ENCODE assay signal across 14 cellular contexts in the genomic region with DNA sequence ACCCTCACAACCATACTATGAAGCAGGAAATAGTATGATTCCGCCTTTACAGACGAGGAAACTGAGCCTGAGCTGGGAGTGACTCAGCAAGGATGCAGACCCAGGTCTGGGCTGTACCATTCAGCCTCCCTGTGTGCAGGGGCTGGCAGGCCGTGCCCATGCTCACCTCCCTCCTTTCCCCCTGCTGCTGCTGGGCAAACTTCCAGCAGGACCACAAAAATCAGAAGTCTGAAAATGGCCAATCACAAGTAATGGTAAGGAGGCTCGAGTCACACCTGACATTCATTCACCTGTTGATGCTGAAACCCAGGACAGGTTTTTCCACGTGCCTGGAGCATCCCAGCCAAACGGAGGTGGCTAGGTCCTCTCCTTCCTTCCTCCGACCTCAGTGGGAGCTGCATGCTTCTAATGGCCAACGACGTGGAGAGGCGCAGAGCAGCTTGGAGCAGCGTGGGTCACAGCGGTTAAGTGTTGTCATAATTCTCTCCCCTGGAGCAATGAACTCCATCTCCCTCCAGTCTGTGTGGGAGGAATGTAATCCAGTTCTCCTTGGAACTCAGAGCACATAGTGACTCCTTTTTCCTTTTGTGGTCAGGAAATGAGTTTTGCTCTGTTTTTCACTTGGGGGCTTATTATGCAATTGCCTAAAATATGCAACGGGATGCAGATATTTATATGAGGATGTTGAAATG.
A peak's percentile ranks its signal among the peaks of the same experiment; 100 is the strongest.
DNase-seq lines count a peak whose midpoint lies in the region; ATAC-seq and TF ChIP-seq lines count a peak whose summit lies in the region.
"Had no signal": no experiment of that assay in that cellular context is flagged by ENCODE, and none has a peak within 500 bp of the region (broad histone marks: within the 10 kb centered on the region; RNA-seq: fewer than 3 reads in every experiment).

No MANE protein-coding gene starts in this region.

- peak; percentile 44 to 69 (median 60) for ATAC-seq in heart left ventricle
- peak; percentile 60 for ATAC-seq in aorta (ENCODE audit: low FRiP score)
- no peak for ATAC-seq in HG03097 (IDR thresholded peaks at IDR 0.05; ENCODE audit: low FRiP score, unreplicated experiment)

- H3K36me3 ChIP-seq in heart left ventricle (no peaks in the 10 kb centered on the region), right atrium auricular region (no peaks in the 10 kb centered on the region), aorta (ENCODE audit: control insufficient read depth in 1 of 2, insufficient read depth in 2 of 2, low read length in 1 of 2) (no peaks in the 10 kb centered on the region), MG63 (no peaks in the 10 kb centered on the region)
- H3K36me3 ChIP-seq: HAP-1 had no signal

- H3K27me3 ChIP-seq in heart left ventricle = peaks cover 0 to 38% (median 0%) of the 10 kb centered on the region in 9 donors
- H3K27me3 ChIP-seq in right atrium auricular region = no peaks in the 10 kb centered on the region
- H3K27me3 ChIP-seq in aorta (ENCODE audit: control insufficient read depth in 1 of 2, insufficient read depth in 2 of 2, low read length in 1 of 2) = no peaks in the 10 kb centered on the region
- no peaks in the 10 kb centered on the region for H3K27me3 ChIP-seq in MG63

- no peak for TF ChIP-seq POLR2A in heart left ventricle (IDR thresholded peaks at IDR 0.05)

- H3K27ac ChIP-seq in heart left ventricle (peak overlapping the region in 1 of 12 donors; percentile 59), right atrium auricular region (no peak overlapping the region), aorta (ENCODE audit: low read depth in 1 of 2, low read length in 2 of 2) (no peak overlapping the region)

- DNase-seq in heart left ventricle (peak in 1 of 5 donors; percentile 38), right atrium auricular region (ENCODE audit: low spot score) (no peak), amniotic epithelial cell (ENCODE audit: low read depth) (peak; percentile 84), glomerular visceral epithelial cell (ENCODE audit: extremely low spot score) (peak; percentile 46), aorta (no peak), MG63 (no peak), ureter (ENCODE audit: low spot score) (no peak)
- DNase-seq: ACHN; activated CD4-positive, CD25-positive, alpha-beta regulatory T cell; activated effector memory CD4-positive, alpha-beta T cell treated with Interleukin-2 at 50 U/mL for 16 hours; GDM1; RPMI8226 had no signal

- intact Hi-C loops in heart left ventricle (cut with DNase I) = loop anchor here in 2 of 10 donors (10.0 kb wide), 3 partner anchors 71 to 749 kb away; no protein-coding TSS in a partner anchor
- intact Hi-C loops in aorta (cut with DNase I) = loop anchor here in 1 of 2 donors (5.0 to 10.0 kb wide), 4 partner anchors 81 to 541 kb away; no protein-coding TSS in a partner anchor

- peaks cover 0 to 8% (median 0%) of the 10 kb centered on the region in 12 donors for H3K9me3 ChIP-seq in heart left ventricle
- peaks cover 0 to 6% of the 10 kb centered on the region in 2 donors for H3K9me3 ChIP-seq in right atrium auricular region
- no peaks in the 10 kb centered on the region for H3K9me3 ChIP-seq in aorta (ENCODE audit: control insufficient read depth, low read length)
- no peaks in the 10 kb centered on the region for H3K9me3 ChIP-seq in MG63
- H3K9me3 ChIP-seq: HAP-1 had no signal

- no peak for TF ChIP-seq CTCF in heart left ventricle (IDR thresholded peaks at IDR 0.05)
- no peak for TF ChIP-seq CTCF in right atrium auricular region (IDR thresholded peaks at IDR 0.05)

- H3K4me1 ChIP-seq in heart left ventricle (peaks cover 0 to 24% (median 4%) of the 10 kb centered on the region in 12 donors), right atrium auricular region (peaks cover 0 to 24% of the 10 kb centered on the region in 2 donors), aorta (ENCODE audit: control insufficient read depth in 1 of 2, insufficient read depth in 2 of 2, low read length in 2 of 2) (peaks cover 0 to 3% of the 10 kb centered on the region in 2 donors)

- WGBS in heart left ventricle, 4 donors = 55 to 63% (median 62%) methylated on average over 12 to 13 of the region's 13 CpGs
- WGBS in aorta, 2 donors = 44 to 47% methylated on average over 13 of the region's 13 CpGs

- H3K4me3 ChIP-seq in heart left ventricle = no peak overlapping the region
- no peak overlapping the region for H3K4me3 ChIP-seq in right atrium auricular region
- no peak overlapping the region for H3K4me3 ChIP-seq in aorta (ENCODE audit: low read length in 2 of 2)
- H3K4me3 ChIP-seq in MG63 = no peak overlapping the region
- H3K4me3 ChIP-seq: HAP-1 had no signal

Comparison
In these comparisons a context has a peak if more than half of its experiments do, and no peak if none do; other contexts are left out.
1. DNase-seq: peak in amniotic epithelial cell (single experiment) and glomerular visceral epithelial cell (single experiment); none in right atrium auricular region (single experiment), aorta (0 of 2), MG63 (single experiment) and ureter (single experiment).